Comparison of ENCODE assay signal across 1 cellular context in genomic region chr6:15330174-15330934, GRCh38.
A peak's percentile ranks its signal among the peaks of the same experiment; 100 is the strongest.
TF ChIP-seq lines count a peak whose summit lies in the region.

No MANE protein-coding gene starts in this region.

TF ChIP-seq in GM12878, 131 proteins besides CTCF, POLR2A, EP300 and RAD21 (continued from another document and continues in another):
- no peak for TF ChIP-seq CUX1 (IDR thresholded peaks at IDR 0.05; ENCODE audit: insufficient replicate concordance, low read depth, low read length)
- TF ChIP-seq RBBP5 (conservative IDR thresholded peaks at IDR 0.05) = no peak
- TF ChIP-seq ZNF24 (IDR thresholded peaks at IDR 0.05) = 0 out of 2 replicates have a peak, but pooled peaks have one; percentile 20
- no peak for TF ChIP-seq GATAD2B (conservative IDR thresholded peaks at IDR 0.05; ENCODE audit: low read depth)
- no peak for TF ChIP-seq FOXM1 (IDR thresholded peaks at IDR 0.05; ENCODE audit: low read depth, low read length)
- TF ChIP-seq BCL11A (IDR thresholded peaks at IDR 0.05; ENCODE audit: low read depth, low read length) = 0 out of 2 replicates have a peak, but pooled peaks have one; percentile 42
- no peak for TF ChIP-seq E2F4 (IDR thresholded peaks at IDR 0.05; ENCODE audit: low read depth, low read length)
- TF ChIP-seq SIX5 (IDR thresholded peaks at IDR 0.05; ENCODE audit: low read depth, low read length, severe bottlenecking) = no peak
- no peak for TF ChIP-seq ZBED1 (IDR thresholded peaks at IDR 0.05; ENCODE audit: borderline replicate concordance)
- no peak for TF ChIP-seq NFYA (IDR thresholded peaks at IDR 0.05; ENCODE audit: borderline replicate concordance, low read depth, low read length)
- no peak for TF ChIP-seq PML (IDR thresholded peaks at IDR 0.05; ENCODE audit: low read length)
- TF ChIP-seq RAD51 (IDR thresholded peaks at IDR 0.05) = no peak
- TF ChIP-seq JUND (IDR thresholded peaks at IDR 0.05; ENCODE audit: low read depth, low read length) = no peak
- TF ChIP-seq JUNB (IDR thresholded peaks at IDR 0.05) = no peak; the same call in 1 of the 2 replicates
- TF ChIP-seq ZNF384 (IDR thresholded peaks at IDR 0.05; ENCODE audit: borderline replicate concordance, low read depth, low read length) = no peak
- no peak for TF ChIP-seq KDM1A (IDR thresholded peaks at IDR 0.05; ENCODE audit: borderline replicate concordance)
- no peak for TF ChIP-seq YY1 (IDR thresholded peaks at IDR 0.05; ENCODE audit: low read depth, low read length)
- TF ChIP-seq GABPA (IDR thresholded peaks at IDR 0.05; ENCODE audit: low read depth) = no peak
- TF ChIP-seq E2F8 (IDR thresholded peaks at IDR 0.05; ENCODE audit: low read depth, partially characterized antibody) = no peak
- TF ChIP-seq IRF3 (IDR thresholded peaks at IDR 0.05) = no peak
- TF ChIP-seq RELA (IDR thresholded peaks at IDR 0.05; ENCODE audit: borderline replicate concordance, partially characterized antibody) = no peak
- TF ChIP-seq STAT1 (conservative IDR thresholded peaks at IDR 0.05) = no peak
- no peak for TF ChIP-seq EZH2 (IDR thresholded peaks at IDR 0.05; ENCODE audit: borderline replicate concordance, control insufficient read depth, low read depth, low read length)
- no peak for TF ChIP-seq PAX5 (IDR thresholded peaks at IDR 0.05; ENCODE audit: borderline replicate concordance, low read depth, low read length)
- TF ChIP-seq DPF2 (IDR thresholded peaks at IDR 0.05) = 0 out of 2 replicates have a peak, but pooled peaks have one; percentile 31
- TF ChIP-seq IKZF2 (IDR thresholded peaks at IDR 0.05) = peak; percentile 61 to 70; a peak in 2 of 4 replicates
- no peak for TF ChIP-seq BCLAF1 (IDR thresholded peaks at IDR 0.05)
- no peak for TF ChIP-seq CHD2 (IDR thresholded peaks at IDR 0.05; ENCODE audit: borderline replicate concordance, low read depth, low read length)
- TF ChIP-seq HSF1 (IDR thresholded peaks at IDR 0.05; ENCODE audit: low read depth, low read length) = no peak
- TF ChIP-seq CHD4 (IDR thresholded peaks at IDR 0.05) = no peak
- TF ChIP-seq PAX8 (IDR thresholded peaks at IDR 0.05) = no peak
- no peak for TF ChIP-seq SKIL (IDR thresholded peaks at IDR 0.05; ENCODE audit: low read depth, poor library complexity, severe bottlenecking)
- no peak for TF ChIP-seq TBL1XR1 (IDR thresholded peaks at IDR 0.05; ENCODE audit: low read depth, low read length)
- no peak for TF ChIP-seq SMARCA5 (IDR thresholded peaks at IDR 0.05)
- no peak for TF ChIP-seq TCF12 (IDR thresholded peaks at IDR 0.05; ENCODE audit: low read depth, low read length)
- TF ChIP-seq CEBPZ (IDR thresholded peaks at IDR 0.05; ENCODE audit: low read depth, low read length) = no peak
- no peak for TF ChIP-seq NFXL1 (IDR thresholded peaks at IDR 0.05; ENCODE audit: borderline replicate concordance)
- TF ChIP-seq ZSCAN29 (IDR thresholded peaks at IDR 0.05) = no peak
- TF ChIP-seq RCOR1 (conservative IDR thresholded peaks at IDR 0.05; ENCODE audit: low read depth, low read length) = no peak
- TF ChIP-seq MYC (IDR thresholded peaks at IDR 0.05; ENCODE audit: insufficient read depth, insufficient read length, insufficient replicate concordance, low read length, severe bottlenecking) = no peak
- TF ChIP-seq USF2 (IDR thresholded peaks at IDR 0.05; ENCODE audit: borderline replicate concordance, low read depth, low read length) = no peak
